Comparison of ENCODE assay signal across 19 cellular contexts in genomic region chr2:191593622-191594416, GRCh38.
A peak's percentile ranks its signal among the peaks of the same experiment; 100 is the strongest.
DNase-seq lines count a peak whose midpoint lies in the region; ATAC-seq, FAIRE-seq and TF ChIP-seq lines count a peak whose summit lies in the region.
"Had no signal": no experiment of that assay in that cellular context is flagged by ENCODE, and none has a peak within 500 bp of the region (broad histone marks: within the 10 kb centered on the region; RNA-seq: fewer than 3 reads in every experiment).

No MANE protein-coding gene starts in this region.

- ATAC-seq in HG03045 (IDR thresholded peaks at IDR 0.05; ENCODE audit: unreplicated experiment) (no peak), GM21526 (IDR thresholded peaks at IDR 0.05; ENCODE audit: low FRiP score, unreplicated experiment) (no peak)
- ATAC-seq: pancreas had no signal

- no peak overlapping the region for H3K4me3 ChIP-seq in fibroblast of the aortic adventitia (ENCODE audit: low read depth, low read length)
- H3K4me3 ChIP-seq: pancreas, transverse colon had no signal

- FAIRE-seq in H54 (lab: Jason Lieb, UNC), result peak; percentile 91
- FAIRE-seq: GM12892, pancreas had no signal

- DNase-seq in A172 (ENCODE audit: low spot score), result peak; percentile 73
- peak; percentile 19 for DNase-seq in H54 (ENCODE audit: insufficient read length, low spot score)
- DNase-seq in SW480 (ENCODE audit: low spot score), result peak; percentile 79
- peak; percentile 66 for DNase-seq in fibroblast of the aortic adventitia (ENCODE audit: low read depth)
- DNase-seq in NCI-H774 (lab: John Stamatoyannopoulos, UW), result no peak
- DNase-seq in posterior cingulate gyrus, result no peak
- DNase-seq: activated CD8-positive, alpha-beta memory T cell treated with anti-CD3 and anti-CD28 coated beads for 24 hours; cerebellar nuclear complex; DMS153; GOT3; NCI-H1105; NCI-H446; pancreas; RPMI8226; stimulated activated CD4-positive, alpha-beta T cell treated with anti-CD3 and anti-CD28 coated beads, Interleukin-15, amount 100 ng/mL, for 24 hours; transverse colon had no signal

- TF ChIP-seq CTCF in fibroblast of the aortic adventitia (IDR thresholded peaks at IDR 0.05; ENCODE audit: insufficient read depth, low read length), result no peak

- intact Hi-C loops in posterior cingulate gyrus (cut with DNase I), result no loop called here

- no peak for TF ChIP-seq POLR2A in H54 (IDR thresholded peaks at IDR 0.05; ENCODE audit: low read depth, low read length)

Comparison
In these comparisons a context has a peak if more than half of its experiments do, and no peak if none do; other contexts are left out.
1. DNase-seq: peak in A172 (single experiment), H54 (single experiment), SW480 (single experiment) and fibroblast of the aortic adventitia (single experiment); none in NCI-H774 (single experiment) and posterior cingulate gyrus (0 of 10).